1 cellular context compared by ENCODE assay signal in the genomic region with DNA sequence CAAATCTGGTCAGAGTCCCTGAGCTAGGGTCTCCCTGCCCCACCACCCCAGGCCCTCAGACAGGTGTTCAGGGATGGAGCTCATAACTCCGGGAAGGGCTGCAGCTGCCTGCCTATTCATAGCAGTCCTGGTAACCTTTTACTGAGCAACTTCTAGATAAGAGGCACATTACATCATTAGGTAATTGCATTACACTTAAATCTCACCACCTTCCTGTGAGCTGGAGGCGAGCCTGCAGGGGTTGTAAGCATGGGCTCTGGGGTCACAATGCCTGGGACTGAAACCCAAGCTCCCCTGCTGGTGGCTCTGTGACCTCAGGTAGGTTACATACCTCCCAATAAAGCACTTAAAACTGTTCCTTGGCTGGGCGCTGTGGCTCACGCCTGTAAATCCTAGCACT.
TF ChIP-seq lines count a peak whose summit lies in the region.

No MANE protein-coding gene starts in this region.

TF ChIP-seq in HEK293, 187 proteins besides CTCF, POLR2A, EP300 and RAD21 (continued from another document):
- TF ChIP-seq, protein P1, sequence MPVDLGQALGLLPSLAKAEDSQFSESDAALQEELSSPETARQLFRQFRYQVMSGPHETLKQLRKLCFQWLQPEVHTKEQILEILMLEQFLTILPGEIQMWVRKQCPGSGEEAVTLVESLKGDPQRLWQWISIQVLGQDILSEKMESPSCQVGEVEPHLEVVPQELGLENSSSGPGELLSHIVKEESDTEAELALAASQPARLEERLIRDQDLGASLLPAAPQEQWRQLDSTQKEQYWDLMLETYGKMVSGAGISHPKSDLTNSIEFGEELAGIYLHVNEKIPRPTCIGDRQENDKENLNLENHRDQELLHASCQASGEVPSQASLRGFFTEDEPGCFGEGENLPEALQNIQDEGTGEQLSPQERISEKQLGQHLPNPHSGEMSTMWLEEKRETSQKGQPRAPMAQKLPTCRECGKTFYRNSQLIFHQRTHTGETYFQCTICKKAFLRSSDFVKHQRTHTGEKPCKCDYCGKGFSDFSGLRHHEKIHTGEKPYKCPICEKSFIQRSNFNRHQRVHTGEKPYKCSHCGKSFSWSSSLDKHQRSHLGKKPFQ (tag by site-specific recombination; IDR thresholded peaks at IDR 0.05): no peak
- TF ChIP-seq SP2 (tag by site-specific recombination; IDR thresholded peaks at IDR 0.05): no peak
TF ChIP-seq in HEK293: peak in this region for 1.
